24 cellular contexts compared by ENCODE assay signal in genomic region chr16:82728901-82729300, GRCh38.
DNase-seq lines count a peak whose midpoint lies in the region; ATAC-seq lines count a peak whose summit lies in the region.
"Had no signal": no experiment of that assay in that cellular context is flagged by ENCODE, and none has a peak within 500 bp of the region (broad histone marks: within the 10 kb centered on the region; RNA-seq: fewer than 3 reads in every experiment).

No MANE protein-coding gene starts in this region.

- DNase-seq in NOMO-1 treated with DMSO at 0.1 percent for 48 hours (lab: John Stamatoyannopoulos, UW; ENCODE audit: unreplicated experiment) (peak; percentile 1), NOMO-1 treated with dmso at 0.1 percent for 144 hours (lab: John Stamatoyannopoulos, UW; ENCODE audit: unreplicated experiment) (no peak), Karpas-422 (peak; percentile 45), naive B cell (no peak), cerebellar nuclear complex (lab: John Stamatoyannopoulos, UW) (no peak), NCI-H446 (lab: John Stamatoyannopoulos, UW) (no peak), DMS 273 (lab: John Stamatoyannopoulos, UW; ENCODE audit: unreplicated experiment) (no peak)
- DNase-seq: activated CD4-positive, alpha-beta T cell treated with anti-CD3 and anti-CD28 coated beads for 36 hours; activated T-cell treated with anti-CD3 and anti-CD28 coated beads, Interleukin-2, amount 50 U/mL, for 1 hour; dermis blood vessel endothelial cell; NCI-H146; posterior cingulate gyrus; SHP77 treated with DMSO at 0.1 percent for 48 hours had no signal

- H3K27ac ChIP-seq in Karpas-422 (ENCODE audit: low read length), result no peak overlapping the region
- H3K27ac ChIP-seq: 22Rv1, epithelial cell of prostate, gastroesophageal sphincter, skin epidermis had no signal

- H3K4me3 Mint-ChIP-seq in naive B cell, result peak overlapping the region in 3 of 8 donors; percentile 2 to 29 (median 6)
- H3K4me3 Mint-ChIP-seq: activated CD4-positive, alpha-beta T cell treated with anti-CD3 and anti-CD28 coated beads for 36 hours; brain; CD14-positive monocyte; type B pancreatic cell had no signal

- H3K9ac ChIP-seq in Karpas-422 (ENCODE audit: low read length), result no peak overlapping the region

- no peaks in the 10 kb centered on the region for H3K36me3 ChIP-seq in Karpas-422 (ENCODE audit: insufficient read depth, low read length)
- H3K36me3 ChIP-seq: gastroesophageal sphincter had no signal

- no peaks in the 10 kb centered on the region for H3K79me2 ChIP-seq in Karpas-422 (ENCODE audit: low read length)

- peaks cover 5 to 11% (median 7%) of the 10 kb centered on the region in 3 donors for H3K4me1 Mint-ChIP-seq in naive B cell

- no peaks in the 10 kb centered on the region for H4K20me1 ChIP-seq in Karpas-422 (ENCODE audit: insufficient read depth, low read depth, low read length)

- no peak overlapping the region for H3K4me3 ChIP-seq in Karpas-422 (ENCODE audit: low read length)
- H3K4me3 ChIP-seq: gastroesophageal sphincter, K562, skin epidermis had no signal

- peaks cover 0 to 5% (median 4%) of the 10 kb centered on the region in 3 donors for H3K27me3 Mint-ChIP-seq in naive B cell

- H2AFZ ChIP-seq in Karpas-422 (ENCODE audit: low read length), result no peak overlapping the region

- peak; percentile 53 for ATAC-seq in GM21619 (IDR thresholded peaks at IDR 0.05; ENCODE audit: unreplicated experiment)
- peak; percentile 39 to 48 for ATAC-seq in naive B cell (ENCODE audit: low read depth in 2 of 2)
- ATAC-seq: activated CD4-positive, alpha-beta T cell treated with anti-CD3 and anti-CD28 coated beads for 36 hours; gastroesophageal sphincter; HCT116; K562 had no signal

- peaks cover 3% of the 10 kb centered on the region; the same call in 1 of the 2 replicates for H3K27me3 ChIP-seq in Karpas-422 (ENCODE audit: low read length)
- H3K27me3 ChIP-seq: gastroesophageal sphincter had no signal

- H3K36me3 Mint-ChIP-seq in naive B cell, result no peaks in the 10 kb centered on the region
- H3K36me3 Mint-ChIP-seq: activated naive CD4-positive, alpha-beta T cell treated with anti-CD3 and anti-CD28 coated beads, Interleukin-2, amount 50 U/mL, for 72 hours; CD14-positive monocyte; type B pancreatic cell had no signal

- H3K9me2 ChIP-seq in Karpas-422 (replicated peaks; ENCODE audit: insufficient read depth, low read length), result no peaks in the 10 kb centered on the region

- no peak overlapping the region for H3K4me2 ChIP-seq in Karpas-422 (ENCODE audit: low read depth, low read length, poor library complexity, severe bottlenecking)

- H3K4me1 ChIP-seq in Karpas-422 (ENCODE audit: low read length), result peaks cover 5% of the 10 kb centered on the region; the same call in 1 of the 2 replicates
- H3K4me1 ChIP-seq: gastroesophageal sphincter had no signal

- peaks cover 0 to 14% (median 11%) of the 10 kb centered on the region in 7 donors for H3K9me3 Mint-ChIP-seq in naive B cell

- no peak overlapping the region for H3K27ac Mint-ChIP-seq in naive B cell
- H3K27ac Mint-ChIP-seq: activated CD4-positive, alpha-beta T cell treated with anti-CD3 and anti-CD28 coated beads for 36 hours; activated naive CD4-positive, alpha-beta T cell treated with anti-CD3 and anti-CD28 coated beads, Interleukin-2, amount 50 U/mL, for 72 hours; brain; CD14-positive monocyte; type B pancreatic cell had no signal

- H3K9me3 ChIP-seq in Karpas-422 (ENCODE audit: low read length), result no peaks in the 10 kb centered on the region

Comparison
In these comparisons a context has a peak if more than half of its experiments do, and no peak if none do; other contexts are left out.
1. DNase-seq: peak in NOMO-1 treated with DMSO at 0.1 percent for 48 hours (single experiment) and Karpas-422 (single experiment); none in NOMO-1 treated with dmso at 0.1 percent for 144 hours (single experiment), naive B cell (single experiment), cerebellar nuclear complex (0 of 2), NCI-H446 (0 of 2) and DMS 273 (single experiment).